ENCODE assay signal across 16 cellular contexts in genomic region chr4:43932448-43932847, GRCh38.
"Had no signal": no experiment of that assay in that cellular context is flagged by ENCODE, and none has a peak within 500 bp of the region (broad histone marks: within the 10 kb centered on the region; RNA-seq: fewer than 3 reads in every experiment).

No MANE protein-coding gene starts in this region.

- DNase-seq: activated CD4-positive, alpha-beta T cell treated with anti-CD3 and anti-CD28 coated beads for 4 hours; activated CD4-positive, alpha-beta T cell treated with anti-CD3 and anti-CD28 coated beads, Interleukin-2, amount 50 U/mL, for 4 hours; activated naive CD4-positive, alpha-beta T cell; activated T-cell treated with anti-CD3 and anti-CD28 coated beads for 4 hours; activated T-cell treated with anti-CD3 and anti-CD28 coated beads, Interleukin-2, amount 50 U/mL, for 72 hours; effector CD4-positive, alpha-beta T cell; foreskin keratinocyte; heart right ventricle; kidney glomerular epithelial cell; left ventricle myocardium superior; naive B cell; pancreas; psoas muscle; spleen; stimulated activated naive CD4-positive, alpha-beta T cell; T-cell had no signal
